ENCODE assay signal across 22 cellular contexts in genomic region chr3:4514321-4514720, GRCh38. TPM values are rescaled to one million over a fixed set of nuclear protein-coding genes. Genes with fewer than 3 reads are reported as not detected.
DNase-seq lines count a peak whose midpoint lies in the region; ATAC-seq, FAIRE-seq and TF ChIP-seq lines count a peak whose summit lies in the region.
"Had no signal": no experiment of that assay in that cellular context is flagged by ENCODE, and none has a peak within 500 bp of the region (broad histone marks: within the 10 kb centered on the region; RNA-seq: fewer than 3 reads in every experiment).

No MANE protein-coding gene starts in this region.

- TF ChIP-seq CTCF in K562 (IDR thresholded peaks at IDR 0.05 in 2 of 3, conservative IDR thresholded peaks at IDR 0.05 in 1 of 3; ENCODE audit: insufficient read depth in 2 of 3, low read depth in 1 of 3, low read length in 3 of 3), result peak in 1 of 3 experiments; percentile 17; a peak in 2 of 6 replicates

- no peak overlapping the region; a peak in 1 of 4 replicates for H3K9ac ChIP-seq in K562 (ENCODE audit: insufficient read depth in 1 of 2, low read depth in 2 of 2, low read length in 2 of 2)
- H3K9ac ChIP-seq: BLaER1 treated with 17β-estradiol and CSF1 and Interleukin-3, amounts not matched to agents 10 nM and 100 nM had no signal

- peak; percentile 36 for ATAC-seq in K562
- no peak for ATAC-seq in GM18498 (IDR thresholded peaks at IDR 0.05; ENCODE audit: unreplicated experiment)
- ATAC-seq in GM21360 (IDR thresholded peaks at IDR 0.05; ENCODE audit: unreplicated experiment), result no peak
- no peak for ATAC-seq in Right ventricle myocardium superior (ENCODE audit: poor library complexity)
- ATAC-seq: CD8-positive, alpha-beta T cell; GM12878 had no signal

- in situ Hi-C loops in K562 (cut with MboI), result no loop called here

- peak in 1 of 2 experiments; percentile 38; a peak in 2 of 4 replicates for TF ChIP-seq RAD21 in K562 (CRISPR knock-in tag; conservative IDR thresholded peaks at IDR 0.05 in 1 of 2, IDR thresholded peaks at IDR 0.05 in 1 of 2)

- no TSS peak for BruUV-seq in K562 (replicated peaks; lab: Mats Ljungman, UMichigan)

- H3K4me3 ChIP-seq in K562, result no peak overlapping the region
- H3K4me3 ChIP-seq: BLaER1 treated with 17β-estradiol and CSF1 and Interleukin-3, amounts not matched to agents 10 nM and 100 nM; GM12878 had no signal

- no peak for TF ChIP-seq EP300 in K562 (IDR thresholded peaks at IDR 0.05; ENCODE audit: low read length)

- no peaks in the 10 kb centered on the region for H3K27me3 ChIP-seq in K562 (ENCODE audit: control insufficient read depth in 2 of 2, insufficient read depth in 2 of 2, low read length in 2 of 2)
- H3K27me3 ChIP-seq: BLaER1 treated with 17β-estradiol and CSF1 and Interleukin-3, amounts not matched to agents 10 nM and 100 nM had no signal

- POLR2A ChIA-PET in K562 (lab: Yijun Ruan, JAX), result interaction anchor here (1.1 to 8.8 kb wide), 7 partner anchors 10 to 208 kb away, joined by 3 to 94 read pairs (median 6); partner anchors contain the start of gene ITPR1

- H3K36me3 Mint-ChIP-seq in activated CD4-positive, alpha-beta T cell treated with anti-CD3 and anti-CD28 coated beads, Interleukin-2, amount 10 ng/mL, durations not matched to agents 24 days and 14 days (ENCODE audit: low read depth), result peaks cover 29% of the 10 kb centered on the region

- no peak for TF ChIP-seq POLR2A in K562 (conservative IDR thresholded peaks at IDR 0.05)

- 67% methylated on average over 5 of the region's 5 CpGs for WGBS in K562 (ENCODE audit: insufficient coverage, low coverage, missing lambda C conversion rate)

- H3K9me3 Mint-ChIP-seq in activated CD4-positive, alpha-beta T cell treated with anti-CD3 and anti-CD28 coated beads, Interleukin-2, amount 10 ng/mL, durations not matched to agents 24 days and 14 days, result no peaks in the 10 kb centered on the region
- H3K9me3 Mint-ChIP-seq: CD8-positive, alpha-beta T cell; HFFc6 had no signal

- H3K4me2 ChIP-seq in K562 (ENCODE audit: insufficient read depth, low read length), result no peak overlapping the region
- H3K4me2 ChIP-seq: BLaER1 treated with 17β-estradiol and CSF1 and Interleukin-3, amounts not matched to agents 10 nM and 100 nM had no signal

- H3K4me3 Mint-ChIP-seq in activated CD4-positive, alpha-beta T cell treated with anti-CD3 and anti-CD28 coated beads, Interleukin-2, amount 10 ng/mL, durations not matched to agents 24 days and 14 days, result no peak overlapping the region
- H3K4me3 Mint-ChIP-seq: CD8-positive, alpha-beta T cell; HFFc6 had no signal

- no peaks in the 10 kb centered on the region for H3K79me2 ChIP-seq in K562 (ENCODE audit: control insufficient read depth, insufficient read depth, low read length)

- no peak for FAIRE-seq in K562 (lab: Jason Lieb, UNC)
- FAIRE-seq: A204.1, GM12878, GM18507 had no signal

- CTCF ChIA-PET in K562 (lab: Yijun Ruan, JAX; ENCODE audit: low intra/inter-chr PET ratio), result no interaction called here

- intact Hi-C loops in activated CD4-positive, alpha-beta T cell treated with anti-CD3 and anti-CD28 coated beads, Interleukin-2, amount 10 ng/mL, durations not matched to agents 24 days and 14 days (cut with micrococcal nuclease), result no loop called here
- intact Hi-C loops in K562 (cut with micrococcal nuclease), result no loop called here
- intact Hi-C loops in Right ventricle myocardium superior (cut with DNase I), result no loop called here

- H4K20me1 ChIP-seq in K562 (replicated peaks; ENCODE audit: control insufficient read depth, insufficient read depth, low read length), result no peaks in the 10 kb centered on the region

- peak overlapping the region; percentile 21 for H3K27ac Mint-ChIP-seq in activated CD4-positive, alpha-beta T cell treated with anti-CD3 and anti-CD28 coated beads, Interleukin-2, amount 10 ng/mL, durations not matched to agents 24 days and 14 days
- H3K27ac Mint-ChIP-seq: HFFc6 had no signal

- peaks cover 30% of the 10 kb centered on the region for H3K4me1 Mint-ChIP-seq in activated CD4-positive, alpha-beta T cell treated with anti-CD3 and anti-CD28 coated beads, Interleukin-2, amount 10 ng/mL, durations not matched to agents 24 days and 14 days

- no peaks in the 10 kb centered on the region for H3K27me3 Mint-ChIP-seq in activated CD4-positive, alpha-beta T cell treated with anti-CD3 and anti-CD28 coated beads, Interleukin-2, amount 10 ng/mL, durations not matched to agents 24 days and 14 days

- peaks cover 4% of the 10 kb centered on the region; the same call in 1 of the 3 replicates for H3K36me3 ChIP-seq in K562 (ENCODE audit: control insufficient read depth, insufficient read depth, low read length)

- H2AFZ ChIP-seq in K562 (ENCODE audit: low read depth, low read length), result no peak overlapping the region

- H3K9me3 ChIP-seq in K562 (replicated peaks; ENCODE audit: control insufficient read depth, insufficient read depth, low read depth, low read length), result no peaks in the 10 kb centered on the region

- H3K4me1 ChIP-seq in K562 (replicated peaks in 1 of 2; ENCODE audit: control insufficient read depth in 2 of 2, insufficient read depth in 2 of 2, low read length in 2 of 2), result peaks cover 10 to 37% of the 10 kb centered on the region in 2 experiments; a peak in 3 of 5 replicates

- no peak for DNase-seq in activated CD4-positive, alpha-beta T cell treated with anti-CD3 and anti-CD28 coated beads, Interleukin-2, amount 10 ng/mL, durations not matched to agents 24 days and 14 days
- no peak for DNase-seq in activated CD4-positive, alpha-beta T cell treated with anti-CD3 and anti-CD28 coated beads for 4 hours
- DNase-seq in K562 (ENCODE audit: extremely low read depth in 1 of 4, low spot score in 3 of 4) (peak in 2 of 4 experiments; percentile 30), left kidney (ENCODE audit: low read depth, low spot score) (peak; percentile 67), Right ventricle myocardium superior (no peak)
- DNase-seq: Calu3; CD8-positive, alpha-beta T cell; EL; H7; HFFc6; KBM-7; NCI-H187; NCI-H2107; NCI-H345; NCI-H524 treated with DMSO at 0.1 percent for 48 hours; SHP77 treated with DMSO at 0.1 percent for 48 hours had no signal

- H3K27ac ChIP-seq in K562 (ENCODE audit: extremely low read depth, low read depth, low read length), result no peak overlapping the region
- H3K27ac ChIP-seq: BLaER1 treated with 17β-estradiol and CSF1 and Interleukin-3, amounts not matched to agents 10 nM and 100 nM had no signal

- peaks cover 4% of the 10 kb centered on the region for H3K9me1 ChIP-seq in K562 (ENCODE audit: control insufficient read depth, insufficient read depth, low read length)

TF ChIP-seq in K562, 482 proteins besides CTCF, POLR2A, EP300 and RAD21:
- no peak for TF ChIP-seq RCOR1 (IDR thresholded peaks at IDR 0.05; ENCODE audit: borderline replicate concordance in 1 of 2, low read depth in 2 of 2, low read length in 2 of 2)
- no peak for TF ChIP-seq DPF2 (IDR thresholded peaks at IDR 0.05)
- TF ChIP-seq SMARCC2 (IDR thresholded peaks at IDR 0.05; ENCODE audit: low read depth), result no peak
- no peak for TF ChIP-seq ADNP (tag; IDR thresholded peaks at IDR 0.05)

RNA-seq across cellular contexts. Expression of gene ITPR1, which starts 21.2 kb away (rescaled TPM):
- 84.5 and 85.2 TPM in 2 replicates for total RNA-seq in activated CD4-positive, alpha-beta T cell treated with anti-CD3 and anti-CD28 coated beads, Interleukin-2, amount 10 ng/mL, durations not matched to agents 24 days and 14 days
- 159 and 255 TPM in 2 replicates for total RNA-seq in K562 (2011; cell fraction: chromatin; rRNA removed; ENCODE audit: low replicate concordance)
- total RNA-seq in K562 (2011; cell fraction: nucleolus; rRNA removed), result 75.7 and 94.0 TPM in 2 replicates
- 134 and 202 TPM in 2 replicates for total RNA-seq in K562 (2011; cell fraction: nucleoplasm; rRNA removed)
- 22.4 and 22.9 TPM in 2 replicates for total RNA-seq in K562 (2014; rRNA removed)
- 40.0 and 43.3 TPM in 2 replicates for total RNA-seq in K562 (2014; rRNA removed; fragmentation: Illumina TruSeq; extraction: Trizol)
- 31.1 and 32.3 TPM in 2 replicates for total RNA-seq in K562 (2015; rRNA removed; fragmentation: Illumina TruSeq; extraction: Trizol)
- total RNA-seq in K562 (2021), result 32.0 and 35.2 TPM in 2 replicates
- 20.6 and 27.4 TPM in 2 replicates for polyA plus RNA-seq in K562 (2011; rRNA removed)
- polyA plus RNA-seq in K562 (2011; cell fraction: cytosol; rRNA removed), result 5.8 and 10.0 TPM in 2 replicates
- polyA plus RNA-seq in K562 (2011; cell fraction: nucleus; rRNA removed), result 33.1 and 38.3 TPM in 2 replicates
- polyA plus RNA-seq in K562 (2012), result 25.5 and 30.9 TPM in 2 replicates
- polyA plus RNA-seq in K562 (2014; fragmentation: Illumina TruSeq; extraction: Trizol), result 23.7 and 24.8 TPM in 2 replicates
- 10 to 100 TPM; 26.2 to 33.9 TPM for polyA plus RNA-seq in K562 (2014; fragmentation: Nextera tagmentation; extraction: Ambion mirVana)
- 17.7 and 23.5 TPM in 2 replicates for polyA plus RNA-seq in K562 (2014; rRNA removed)
- polyA minus RNA-seq in K562 (2011; rRNA and poly(A)+ RNA removed), result 91.6 and 111 TPM in 2 replicates
- 22.8 and 25.6 TPM in 2 replicates for polyA minus RNA-seq in K562 (2011; cell fraction: cytosol; rRNA and poly(A)+ RNA removed)
- polyA minus RNA-seq in K562 (2011; cell fraction: nucleus; rRNA and poly(A)+ RNA removed), result 77.7 and 104 TPM in 2 replicates
- 17.1 TPM for total RNA-seq in Right ventricle myocardium superior

RNA-seq across cellular contexts. Expression of gene SUMF1, which starts 47.3 kb away (rescaled TPM):
- 6.7 and 7.4 TPM in 2 replicates for total RNA-seq in activated CD4-positive, alpha-beta T cell treated with anti-CD3 and anti-CD28 coated beads, Interleukin-2, amount 10 ng/mL, durations not matched to agents 24 days and 14 days
- 20.5 and 21.4 TPM in 2 replicates for total RNA-seq in K562 (2011; cell fraction: chromatin; rRNA removed; ENCODE audit: low replicate concordance)
- total RNA-seq in K562 (2011; cell fraction: nucleolus; rRNA removed), result 18.0 and 18.2 TPM in 2 replicates
- total RNA-seq in K562 (2011; cell fraction: nucleoplasm; rRNA removed), result 15.5 and 18.3 TPM in 2 replicates
- 6.6 and 8.1 TPM in 2 replicates for total RNA-seq in K562 (2014; rRNA removed)
- 4.2 and 4.6 TPM in 2 replicates for total RNA-seq in K562 (2014; rRNA removed; fragmentation: Illumina TruSeq; extraction: Trizol)
- 4.1 and 4.6 TPM in 2 replicates for total RNA-seq in K562 (2015; rRNA removed; fragmentation: Illumina TruSeq; extraction: Trizol)
- 5.6 and 6.0 TPM in 2 replicates for total RNA-seq in K562 (2021)
- polyA plus RNA-seq in K562 (2011; rRNA removed), result 3.8 and 6.4 TPM in 2 replicates
- polyA plus RNA-seq in K562 (2011; cell fraction: cytosol; rRNA removed), result 5.6 and 16.4 TPM in 2 replicates
- 4.5 and 5.7 TPM in 2 replicates for polyA plus RNA-seq in K562 (2011; cell fraction: nucleus; rRNA removed)
- 3.5 and 4.1 TPM in 2 replicates for polyA plus RNA-seq in K562 (2012)
- 2.9 and 3.7 TPM in 2 replicates for polyA plus RNA-seq in K562 (2014; fragmentation: Illumina TruSeq; extraction: Trizol)
- polyA plus RNA-seq in K562 (2014; fragmentation: Nextera tagmentation; extraction: Ambion mirVana), result 1 to 10 TPM; 1.3 to 1.4 TPM
- 5.2 and 7.4 TPM in 2 replicates for polyA plus RNA-seq in K562 (2014; rRNA removed)
- 10.9 and 15.6 TPM in 2 replicates for polyA minus RNA-seq in K562 (2011; rRNA and poly(A)+ RNA removed)
- polyA minus RNA-seq in K562 (2011; cell fraction: cytosol; rRNA and poly(A)+ RNA removed), result 4.8 and 5.0 TPM in 2 replicates
- polyA minus RNA-seq in K562 (2011; cell fraction: nucleus; rRNA and poly(A)+ RNA removed), result 22.3 and 23.8 TPM in 2 replicates
- total RNA-seq in Right ventricle myocardium superior, result 7.6 TPM
